2 cellular contexts compared by ENCODE assay signal in genomic region chr17:45116434-45117016, GRCh38.
TF ChIP-seq lines count a peak whose summit lies in the region.

No MANE protein-coding gene starts in this region.

TF ChIP-seq in HepG2, 621 proteins besides CTCF, POLR2A, EP300 and RAD21:
- TF ChIP-seq ZNF781 (CRISPR knock-in tag; IDR thresholded peaks at IDR 0.05; ENCODE audit: borderline replicate concordance, not compliant biosample characterization), result no peak
- peak; percentile 54 for TF ChIP-seq AGO2 (optimal IDR thresholded peaks at IDR 0.05; ENCODE audit: low read depth, low read length)
- TF ChIP-seq SP4 (CRISPR knock-in tag; IDR thresholded peaks at IDR 0.05), result no peak
- peak; percentile 42 for TF ChIP-seq AGO1 (IDR thresholded peaks at IDR 0.05; ENCODE audit: low read depth, low read length, poor library complexity, severe bottlenecking)

TF ChIP-seq in SK-N-SH treated with all-trans-retinoic acid at 6 μM for 48 hours, 23 proteins besides CTCF, POLR2A, EP300 and RAD21:
- no peak for TF ChIP-seq ESRRG (CRISPR knock-in tag; IDR thresholded peaks at IDR 0.05)
- TF ChIP-seq ISL1 (CRISPR knock-in tag; IDR thresholded peaks at IDR 0.05), result no peak
- TF ChIP-seq TCF4 (CRISPR knock-in tag; IDR thresholded peaks at IDR 0.05; ENCODE audit: borderline replicate concordance), result peak; percentile 48; the same call in 1 of the 2 replicates
- TF ChIP-seq TSHZ2 (CRISPR knock-in tag; IDR thresholded peaks at IDR 0.05), result no peak
- TF ChIP-seq ZFP30 (CRISPR knock-in tag; IDR thresholded peaks at IDR 0.05), result no peak
TF ChIP-seq in SK-N-SH treated with all-trans-retinoic acid at 6 μM for 48 hours: peak in this region for 1.
